ENCODE assay signal across 30 cellular contexts in the genomic region with DNA sequence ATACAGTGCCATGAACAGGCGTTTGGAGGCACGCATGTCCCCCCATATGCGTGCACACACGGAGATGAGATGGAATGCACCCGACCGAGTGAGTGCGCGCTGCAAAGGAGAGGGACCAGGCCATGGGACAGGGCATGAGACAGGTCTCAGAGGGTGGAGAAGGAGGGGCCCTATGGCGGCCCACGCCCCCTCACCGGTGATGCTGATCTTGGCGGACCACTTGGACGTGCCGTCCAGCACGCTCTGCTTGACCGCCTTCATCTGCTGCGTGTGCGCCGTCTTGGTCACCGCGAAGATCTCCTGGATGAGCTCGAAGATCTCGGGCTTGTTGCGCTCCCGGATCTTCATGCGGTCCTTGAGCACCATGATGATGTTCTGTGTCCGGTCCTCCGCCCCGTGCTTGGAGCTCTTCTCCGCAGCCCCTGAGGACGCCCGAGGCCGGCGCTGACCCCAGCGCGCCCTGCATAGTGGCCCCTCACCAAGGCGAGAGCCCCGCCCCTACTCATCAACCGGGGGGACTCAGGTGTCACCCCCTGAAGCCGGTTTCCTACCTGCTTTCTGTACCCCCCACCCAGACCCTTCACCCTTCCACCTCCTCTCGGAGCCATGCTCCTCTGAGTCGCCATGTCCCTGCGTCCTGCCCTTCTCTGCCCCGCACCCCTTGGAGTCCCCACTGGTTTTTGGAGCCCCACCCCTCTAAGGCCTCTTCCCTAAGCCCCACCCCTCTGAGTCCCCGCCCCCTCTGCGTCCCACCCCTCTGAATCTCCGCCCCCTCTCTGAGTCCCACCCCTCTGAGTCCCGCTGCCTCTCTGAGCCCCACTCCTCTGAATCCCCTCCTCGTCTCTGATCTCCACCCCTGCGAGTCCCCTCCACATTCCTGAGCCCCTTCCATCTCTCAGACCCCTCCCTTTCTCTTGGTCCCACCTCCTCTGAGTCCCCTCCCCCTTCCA. TPM values are rescaled to one million over a fixed set of nuclear protein-coding genes. Genes with fewer than 3 reads are reported as not detected.
"Had no signal": no experiment of that assay in that cellular context is flagged by ENCODE, and none has a peak within 500 bp of the region (broad histone marks: within the 10 kb centered on the region; RNA-seq: fewer than 3 reads in every experiment).

No MANE protein-coding gene starts in this region.

- H3K9me3 ChIP-seq: breast epithelium, colonic mucosa, heart right ventricle, left lung, neutrophil, pancreas, psoas muscle, right atrium auricular region, stomach, suprapubic skin, tibial nerve had no signal

- H3K4me3 ChIP-seq: breast epithelium, colonic mucosa, dorsolateral prefrontal cortex, heart right ventricle, left lung, pancreas, psoas muscle, right atrium auricular region, stomach, suprapubic skin, tibial nerve had no signal

- H3K4me1 Mint-ChIP-seq: activated B cell treated with CpG ODN at 0.5 μM for 24 hours; central memory CD8-positive, alpha-beta T cell; immature natural killer cell; mesothelial cell of epicardium; natural killer cell; stimulated activated effector memory CD8-positive, alpha-beta T cell treated with anti-CD3 and anti-CD28 coated beads, Interleukin-12 subunit alpha, Interleukin-12 subunit beta, amount 100 ng/mL, for 72 hours had no signal

- H3K36me3 Mint-ChIP-seq: activated naive CD8-positive, alpha-beta T cell; immature natural killer cell; mesothelial cell of epicardium; natural killer cell; stimulated activated effector memory CD8-positive, alpha-beta T cell treated with anti-CD3 and anti-CD28 coated beads, Interleukin-12 subunit alpha, Interleukin-12 subunit beta, amount 100 ng/mL, for 72 hours had no signal

- H3K9me3 Mint-ChIP-seq: activated B cell treated with CpG ODN at 0.5 μM for 24 hours; activated T-cell treated with anti-CD3 and anti-CD28 coated beads, Interleukin-2, amount 50 U/mL, for 4 hours; activated T-helper 2 cell treated with anti-CD3 and anti-CD28 coated beads, Interferon-gamma antibody, Interleukin-2, Interleukin-4, amounts not matched to agents 10 μg/mL and 5 μg/mL and 100 μg/mL, durations not matched to agents 14 hours and 24 hours and 36 hours; central memory CD8-positive, alpha-beta T cell; effector memory CD8-positive, alpha-beta T cell; immature natural killer cell; mesothelial cell of epicardium; natural killer cell; stimulated activated effector memory CD8-positive, alpha-beta T cell treated with anti-CD3 and anti-CD28 coated beads, Interleukin-12 subunit alpha, Interleukin-12 subunit beta, amount 100 ng/mL, for 72 hours had no signal

- H3K27ac ChIP-seq: breast epithelium, colonic mucosa, dorsolateral prefrontal cortex, heart right ventricle, left lung, neutrophil, pancreas, psoas muscle, right atrium auricular region, stomach, suprapubic skin, tibial nerve had no signal

- FAIRE-seq: pancreas, urothelium cell line had no signal

- ATAC-seq: activated T-cell treated with anti-CD3 and anti-CD28 coated beads, Interleukin-2, amount 50 U/mL, for 4 hours; effector memory CD8-positive, alpha-beta T cell; left lung; natural killer cell; pancreas; psoas muscle; stimulated activated effector memory CD8-positive, alpha-beta T cell treated with anti-CD3 and anti-CD28 coated beads, Interleukin-12 subunit alpha, Interleukin-12 subunit beta, amount 100 ng/mL, for 72 hours had no signal

- H3K27ac Mint-ChIP-seq: activated B cell treated with CpG ODN at 0.5 μM for 24 hours; activated naive CD8-positive, alpha-beta T cell; activated T-helper 2 cell treated with anti-CD3 and anti-CD28 coated beads, Interferon-gamma antibody, Interleukin-2, Interleukin-4, amounts not matched to agents 10 μg/mL and 5 μg/mL and 100 μg/mL, durations not matched to agents 14 hours and 24 hours and 36 hours; effector memory CD8-positive, alpha-beta T cell; immature natural killer cell; mesothelial cell of epicardium; natural killer cell; stimulated activated effector memory CD8-positive, alpha-beta T cell treated with anti-CD3 and anti-CD28 coated beads, Interleukin-12 subunit alpha, Interleukin-12 subunit beta, amount 100 ng/mL, for 72 hours had no signal

- H3K27me3 ChIP-seq: colonic mucosa, dorsolateral prefrontal cortex, neutrophil, pancreas, right atrium auricular region, tibial nerve had no signal

- DNase-seq: activated B cell treated with CpG ODN at 0.5 μM for 24 hours; activated CD4-positive, alpha-beta T cell treated with anti-CD3 and anti-CD28 coated beads for 4 hours; activated CD8-positive, alpha-beta memory T cell treated with anti-CD3 and anti-CD28 coated beads, Interleukin-2, amount 50 U/mL, for 48 hours; activated naive CD4-positive, alpha-beta T cell; activated T-cell treated with anti-CD3 and anti-CD28 coated beads, Interleukin-2, amount 50 U/mL, for 4 hours; amniotic stem cell; colonic mucosa; effector memory CD8-positive, alpha-beta T cell; heart right ventricle; immature natural killer cell; kidney glomerular epithelial cell; left lung; natural killer cell; stomach; T-helper 9 cell had no signal

- H3K36me3 ChIP-seq: breast epithelium, colonic mucosa, heart right ventricle, left lung, neutrophil, pancreas, right atrium auricular region, stomach, suprapubic skin, tibial nerve had no signal

- H3K4me3 Mint-ChIP-seq: activated B cell treated with CpG ODN at 0.5 μM for 24 hours; activated naive CD8-positive, alpha-beta T cell; activated T-cell treated with anti-CD3 and anti-CD28 coated beads, Interleukin-2, amount 50 U/mL, for 4 hours; central memory CD8-positive, alpha-beta T cell; effector memory CD8-positive, alpha-beta T cell; immature natural killer cell; mesothelial cell of epicardium; natural killer cell; stimulated activated effector memory CD8-positive, alpha-beta T cell treated with anti-CD3 and anti-CD28 coated beads, Interleukin-12 subunit alpha, Interleukin-12 subunit beta, amount 100 ng/mL, for 72 hours had no signal

- H3K4me1 ChIP-seq: breast epithelium, colonic mucosa, heart right ventricle, left lung, pancreas, psoas muscle, right atrium auricular region, stomach, suprapubic skin, tibial nerve had no signal

RNA-seq across cellular contexts. Expression of gene UNC13A, which starts 40.8 kb away (rescaled TPM):
- total RNA-seq: natural killer cell, skeletal muscle tissue had no signal
- polyA plus RNA-seq: immature natural killer cell had no signal
